ENCODE assay signal across 7 cellular contexts in genomic region chr17:73725794-73726193, GRCh38.
"Had no signal": no experiment of that assay in that cellular context is flagged by ENCODE, and none has a peak within 500 bp of the region (broad histone marks: within the 10 kb centered on the region; RNA-seq: fewer than 3 reads in every experiment).

No MANE protein-coding gene starts in this region.

- H3K27ac ChIP-seq: HL-60 had no signal

- ATAC-seq: GM23338, HepG2 had no signal

- H3K4me1 Mint-ChIP-seq: GM23338, H9 had no signal

- H3K4me2 ChIP-seq: GM23338 had no signal

- H3K4me3 ChIP-seq: GM23338 had no signal

- H3K27ac Mint-ChIP-seq: GM23338, H9, IgD-negative memory B cell had no signal

- H3K4me3 Mint-ChIP-seq: GM23338, H9, IgD-negative memory B cell had no signal

- DNase-seq: H9, HCEC 1CT, KBM-7 had no signal

- H2AFZ ChIP-seq: GM23338 had no signal

- H3K36me3 Mint-ChIP-seq: IgD-negative memory B cell had no signal
